In the genomic region with DNA sequence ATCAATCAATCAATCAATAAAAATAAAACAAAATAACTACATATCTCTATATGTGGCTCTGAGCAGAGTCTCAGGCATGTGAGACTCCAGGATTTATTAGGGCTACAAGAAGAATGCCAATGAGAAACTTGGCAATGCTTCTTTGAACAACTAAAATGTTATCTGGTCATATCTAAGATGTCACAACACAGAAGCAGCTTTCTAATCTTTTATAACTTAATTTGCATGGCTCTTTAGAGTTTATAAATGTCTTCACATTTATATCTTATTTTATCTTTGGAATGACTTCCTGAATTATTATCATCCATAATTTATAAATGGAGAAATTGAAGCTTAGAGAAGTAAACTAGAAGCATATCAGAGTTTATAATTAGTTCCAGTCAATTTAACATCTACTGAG, we compare ENCODE assay signal across 10 cellular contexts.
"Had no signal": no experiment of that assay in that cellular context is flagged by ENCODE, and none has a peak within 500 bp of the region (broad histone marks: within the 10 kb centered on the region; RNA-seq: fewer than 3 reads in every experiment).

No MANE protein-coding gene starts in this region.

- ATAC-seq: GM23338, HCT116 had no signal

- H3K4me2 ChIP-seq: GM23338 had no signal

- DNase-seq: GM23248, GOT3, H7, H9, HCEC 1CT, HFFc6 had no signal

- H2AFZ ChIP-seq: GM23248, GM23338 had no signal

- H3K27ac ChIP-seq: GM23248 had no signal

- FAIRE-seq: H1 had no signal

- H3K4me3 ChIP-seq: GM23248, GM23338, HAP-1 had no signal

- H3K4me1 ChIP-seq: HAP-1 had no signal

- H3K9me3 ChIP-seq: HAP-1 had no signal

- H3K9ac ChIP-seq: GM23248 had no signal
